17 cellular contexts compared by ENCODE assay signal in the genomic region with DNA sequence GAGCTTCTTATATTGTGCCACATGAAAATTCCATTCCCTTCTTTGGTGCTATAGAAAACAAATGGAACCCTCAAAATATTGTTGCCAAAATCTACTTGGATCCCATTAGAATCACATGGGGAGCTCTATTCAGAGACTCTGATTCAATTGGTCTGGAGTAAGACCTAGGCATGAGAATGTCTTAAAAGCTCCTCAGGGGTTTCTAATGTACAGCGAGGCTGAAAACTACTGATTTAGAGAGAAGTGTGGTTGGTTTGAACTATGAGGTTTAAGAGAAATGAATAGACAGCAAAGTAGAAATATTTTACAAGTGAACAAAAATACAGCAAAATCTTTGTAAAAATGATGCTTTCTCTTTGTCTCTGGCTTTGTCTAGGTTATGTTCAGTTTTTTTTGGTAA.
A peak's percentile ranks its signal among the peaks of the same experiment; 100 is the strongest.
DNase-seq lines count a peak whose midpoint lies in the region; ATAC-seq, FAIRE-seq and TF ChIP-seq lines count a peak whose summit lies in the region.
"Had no signal": no experiment of that assay in that cellular context is flagged by ENCODE, and none has a peak within 500 bp of the region (broad histone marks: within the 10 kb centered on the region; RNA-seq: fewer than 3 reads in every experiment).

No MANE protein-coding gene starts in this region.

- H4K20me1 ChIP-seq in OCI-LY3 (ENCODE audit: insufficient read depth, low read length) (no peaks in the 10 kb centered on the region), HepG2 (ENCODE audit: insufficient read depth, low read length) (no peaks in the 10 kb centered on the region)

- no peak for TF ChIP-seq POLR2A in HepG2 (IDR thresholded peaks at IDR 0.05; ENCODE audit: insufficient read depth in 1 of 2, low read depth in 2 of 2, low read length in 2 of 2)
- TF ChIP-seq POLR2A in adrenal gland (IDR thresholded peaks at IDR 0.05) = no peak

- POLR2A ChIA-PET in HepG2 (lab: Yijun Ruan, JAX) = no interaction called here

- H3K9ac ChIP-seq in OCI-LY3 (ENCODE audit: low read length) (no peak overlapping the region), HepG2 (ENCODE audit: insufficient read depth, low read depth, low read length) (no peak overlapping the region)

- no peak for DNase-seq in HepG2 (ENCODE audit: low spot score)
- DNase-seq in adrenal gland = no peak
- DNase-seq in AG08395 (ENCODE audit: low spot score) = no peak
- no peak for DNase-seq in nucleus accumbens (lab: John Stamatoyannopoulos, UW)
- DNase-seq: activated CD4-positive, alpha-beta memory T cell treated with anti-CD3 and anti-CD28 coated beads, Interleukin-2, amount 10 ng/mL, durations not matched to agents 7 days and 5 days; amniotic stem cell; DMS153; endodermal cell; left cardiac atrium; Peyer's patch; sigmoid colon; stimulated activated CD4-positive, alpha-beta T cell treated with anti-CD3 and anti-CD28 coated beads, Interleukin-2, amount 100 ng/mL, for 24 hours had no signal

- peak overlapping the region; percentile 28 for H3K4me2 ChIP-seq in OCI-LY3 (ENCODE audit: low read length)
- no peak overlapping the region for H3K4me2 ChIP-seq in HepG2 (ENCODE audit: low read depth, low read length)

- no peak for TF ChIP-seq RAD21 in HepG2 (CRISPR knock-in tag; IDR thresholded peaks at IDR 0.05)

- no peak for FAIRE-seq in HepG2 (lab: Jason Lieb, UNC)
- FAIRE-seq: H1 had no signal

- no peak overlapping the region for H2AFZ ChIP-seq in OCI-LY3 (ENCODE audit: low read depth, low read length)
- H2AFZ ChIP-seq in HepG2 (ENCODE audit: low read length) = no peak overlapping the region

- WGBS in HepG2 (ENCODE audit: low lambda C conversion rate) = 0% methylated on average over 1 of the region's 1 CpG
- WGBS in adrenal gland, 4 donors = 48 to 95% (median 91%) methylated on average over 1 of the region's 1 CpG

- intact Hi-C loops in HepG2 (cut with micrococcal nuclease; ENCODE audit: unreplicated experiment) (no loop called here), adrenal gland (cut with DNase I) (no loop called here)

- no peaks in the 10 kb centered on the region for H3K79me2 ChIP-seq in OCI-LY3 (ENCODE audit: low read length)
- no peaks in the 10 kb centered on the region for H3K79me2 ChIP-seq in HepG2 (ENCODE audit: insufficient read depth, low read length)

- no peak overlapping the region for H3K27ac ChIP-seq in OCI-LY3 (ENCODE audit: low read length)
- no peak overlapping the region for H3K27ac ChIP-seq in HepG2 (ENCODE audit: extremely low read length, insufficient read depth, low read length)
- no peak overlapping the region for H3K27ac ChIP-seq in adrenal gland
- H3K27ac ChIP-seq: Peyer's patch, sigmoid colon had no signal

- BruUV-seq in HepG2 (replicated peaks; lab: Mats Ljungman, UMichigan) = no TSS peak

- H3K9me3 ChIP-seq in OCI-LY3 (ENCODE audit: insufficient read depth, low read length) (no peaks in the 10 kb centered on the region), HepG2 (ENCODE audit: low read length) (no peaks in the 10 kb centered on the region), adrenal gland (replicated peaks in 1 of 3) (no peaks in the 10 kb centered on the region)
- H3K9me3 ChIP-seq: Peyer's patch, sigmoid colon had no signal

- H3K27me3 ChIP-seq in OCI-LY3 (ENCODE audit: low read depth, low read length) (no peaks in the 10 kb centered on the region), HepG2 (ENCODE audit: control insufficient read depth in 1 of 2, insufficient read depth in 2 of 2, low read length in 2 of 2) (no peaks in the 10 kb centered on the region), adrenal gland (no peaks in the 10 kb centered on the region)
- H3K27me3 ChIP-seq: Peyer's patch, sigmoid colon had no signal

- in situ Hi-C loops in HepG2 (cut with HindIII; ENCODE audit: extremely low pct_ligation_motif_present, low pct_unique_long_range_greater_than_20kb) = no loop called here

- ATAC-seq in GM19025 (IDR thresholded peaks at IDR 0.05; ENCODE audit: low read depth, unreplicated experiment) (peak; percentile 59), GM21786 (IDR thresholded peaks at IDR 0.05; ENCODE audit: unreplicated experiment) (peak; percentile 72), HG03095 (IDR thresholded peaks at IDR 0.05; ENCODE audit: unreplicated experiment) (peak; percentile 42), HepG2 (no peak)
- ATAC-seq: left cardiac atrium had no signal

- CTCF ChIA-PET in HepG2 (lab: Yijun Ruan, JAX; ENCODE audit: low intra/inter-chr PET ratio, low total read pairs) = no interaction called here

- H3K36me3 ChIP-seq in OCI-LY3 (replicated peaks; ENCODE audit: low read depth, low read length) (no peaks in the 10 kb centered on the region), HepG2 (replicated peaks in 1 of 2; ENCODE audit: control insufficient read depth in 1 of 2, insufficient read depth in 2 of 2, low read length in 2 of 2) (no peaks in the 10 kb centered on the region), adrenal gland (replicated peaks in 1 of 2) (no peaks in the 10 kb centered on the region)
- H3K36me3 ChIP-seq: Peyer's patch, sigmoid colon had no signal

- no peak for TF ChIP-seq CTCF in OCI-LY3 (IDR thresholded peaks at IDR 0.05; ENCODE audit: low read depth, low read length)
- TF ChIP-seq CTCF in HepG2 (CRISPR knock-in tag; IDR thresholded peaks at IDR 0.05) = no peak
- no peak for TF ChIP-seq CTCF in adrenal gland (IDR thresholded peaks at IDR 0.05)

- TF ChIP-seq EP300 in HepG2 (IDR thresholded peaks at IDR 0.05; ENCODE audit: low read depth in 2 of 2, low read length in 2 of 2) (no peak), HepG2 (CRISPR knock-in tag; IDR thresholded peaks at IDR 0.05; ENCODE audit: borderline replicate concordance) (no peak)

- no peak overlapping the region for H3K4me3 ChIP-seq in OCI-LY3 (ENCODE audit: low read length)
- no peak overlapping the region for H3K4me3 ChIP-seq in HepG2 (replicated peaks in 1 of 3; ENCODE audit: insufficient read depth in 1 of 3, low read depth in 2 of 3, low read length in 3 of 3)
- no peak overlapping the region for H3K4me3 ChIP-seq in adrenal gland
- H3K4me3 ChIP-seq: Peyer's patch, sigmoid colon had no signal

- H3K4me1 ChIP-seq in OCI-LY3 (ENCODE audit: low read length) (peaks cover 14% of the 10 kb centered on the region), HepG2 (ENCODE audit: insufficient read depth, low read length) (no peaks in the 10 kb centered on the region), adrenal gland (replicated peaks in 1 of 2) (no peaks in the 10 kb centered on the region)
- H3K4me1 ChIP-seq: Peyer's patch, sigmoid colon had no signal

TF ChIP-seq in HepG2, 621 proteins besides CTCF, POLR2A, EP300 and RAD21 (continues in another document):
- no peak for TF ChIP-seq SYNCRIP (IDR thresholded peaks at IDR 0.05; ENCODE audit: insufficient read depth, low read depth, low read length)
- TF ChIP-seq ZNF878 (CRISPR knock-in tag; IDR thresholded peaks at IDR 0.05) = no peak
- TF ChIP-seq SIN3B (IDR thresholded peaks at IDR 0.05; ENCODE audit: low read length) = no peak
- no peak for TF ChIP-seq KDM1A (CRISPR knock-in tag; IDR thresholded peaks at IDR 0.05)
- no peak for TF ChIP-seq ZSCAN22 (CRISPR knock-in tag; IDR thresholded peaks at IDR 0.05)
- no peak for TF ChIP-seq CC2D1A (CRISPR knock-in tag; IDR thresholded peaks at IDR 0.05)
- TF ChIP-seq, protein P1, sequence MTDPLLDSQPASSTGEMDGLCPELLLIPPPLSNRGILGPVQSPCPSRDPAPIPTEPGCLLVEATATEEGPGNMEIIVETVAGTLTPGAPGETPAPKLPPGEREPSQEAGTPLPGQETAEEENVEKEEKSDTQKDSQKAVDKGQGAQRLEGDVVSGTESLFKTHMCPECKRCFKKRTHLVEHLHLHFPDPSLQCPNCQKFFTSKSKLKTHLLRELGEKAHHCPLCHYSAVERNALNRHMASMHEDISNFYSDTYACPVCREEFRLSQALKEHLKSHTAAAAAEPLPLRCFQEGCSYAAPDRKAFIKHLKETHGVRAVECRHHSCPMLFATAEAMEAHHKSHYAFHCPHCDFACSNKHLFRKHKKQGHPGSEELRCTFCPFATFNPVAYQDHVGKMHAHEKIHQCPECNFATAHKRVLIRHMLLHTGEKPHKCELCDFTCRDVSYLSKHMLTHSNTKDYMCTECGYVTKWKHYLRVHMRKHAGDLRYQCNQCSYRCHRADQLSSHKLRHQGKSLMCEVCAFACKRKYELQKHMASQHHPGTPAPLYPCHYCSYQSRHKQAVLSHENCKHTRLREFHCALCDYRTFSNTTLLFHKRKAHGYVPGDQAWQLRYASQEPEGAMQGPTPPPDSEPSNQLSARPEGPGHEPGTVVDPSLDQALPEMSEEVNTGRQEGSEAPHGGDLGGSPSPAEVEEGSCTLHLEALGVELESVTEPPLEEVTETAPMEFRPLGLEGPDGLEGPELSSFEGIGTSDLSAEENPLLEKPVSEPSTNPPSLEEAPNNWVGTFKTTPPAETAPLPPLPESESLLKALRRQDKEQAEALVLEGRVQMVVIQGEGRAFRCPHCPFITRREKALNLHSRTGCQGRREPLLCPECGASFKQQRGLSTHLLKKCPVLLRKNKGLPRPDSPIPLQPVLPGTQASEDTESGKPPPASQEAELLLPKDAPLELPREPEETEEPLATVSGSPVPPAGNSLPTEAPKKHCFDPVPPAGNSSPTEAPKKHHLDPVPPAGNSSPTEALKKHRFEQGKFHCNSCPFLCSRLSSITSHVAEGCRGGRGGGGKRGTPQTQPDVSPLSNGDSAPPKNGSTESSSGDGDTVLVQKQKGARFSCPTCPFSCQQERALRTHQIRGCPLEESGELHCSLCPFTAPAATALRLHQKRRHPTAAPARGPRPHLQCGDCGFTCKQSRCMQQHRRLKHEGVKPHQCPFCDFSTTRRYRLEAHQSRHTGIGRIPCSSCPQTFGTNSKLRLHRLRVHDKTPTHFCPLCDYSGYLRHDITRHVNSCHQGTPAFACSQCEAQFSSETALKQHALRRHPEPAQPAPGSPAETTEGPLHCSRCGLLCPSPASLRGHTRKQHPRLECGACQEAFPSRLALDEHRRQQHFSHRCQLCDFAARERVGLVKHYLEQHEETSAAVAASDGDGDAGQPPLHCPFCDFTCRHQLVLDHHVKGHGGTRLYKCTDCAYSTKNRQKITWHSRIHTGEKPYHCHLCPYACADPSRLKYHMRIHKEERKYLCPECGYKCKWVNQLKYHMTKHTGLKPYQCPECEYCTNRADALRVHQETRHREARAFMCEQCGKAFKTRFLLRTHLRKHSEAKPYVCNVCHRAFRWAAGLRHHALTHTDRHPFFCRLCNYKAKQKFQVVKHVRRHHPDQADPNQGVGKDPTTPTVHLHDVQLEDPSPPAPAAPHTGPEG (CRISPR knock-in tag; IDR thresholded peaks at IDR 0.05) = no peak
- TF ChIP-seq TBX3 (IDR thresholded peaks at IDR 0.05; ENCODE audit: borderline replicate concordance) = no peak
- no peak for TF ChIP-seq ATRX (CRISPR knock-in tag; IDR thresholded peaks at IDR 0.05; ENCODE audit: borderline replicate concordance)
- no peak for TF ChIP-seq ZSCAN12 (CRISPR knock-in tag; IDR thresholded peaks at IDR 0.05)
- TF ChIP-seq ZNF350 (CRISPR knock-in tag; IDR thresholded peaks at IDR 0.05; ENCODE audit: borderline replicate concordance, low read depth) = no peak
- no peak for TF ChIP-seq KLF16 (CRISPR knock-in tag; IDR thresholded peaks at IDR 0.05)
